In genomic region chr6:157614026-157614484, GRCh38 we compare ENCODE assay signal across 10 cellular contexts.
DNase-seq lines count a peak whose midpoint lies in the region; ATAC-seq, FAIRE-seq and TF ChIP-seq lines count a peak whose summit lies in the region.
"Had no signal": no experiment of that assay in that cellular context is flagged by ENCODE, and none has a peak within 500 bp of the region (broad histone marks: within the 10 kb centered on the region; RNA-seq: fewer than 3 reads in every experiment).

No MANE protein-coding gene starts in this region.

- intact Hi-C loops in mammary epithelial cell (cut with micrococcal nuclease): loop anchor here (5.0 kb wide), 1 partner anchor 292 kb away; the partner anchor contains the start of gene TMEM242

- H3K9ac ChIP-seq in mammary epithelial cell (ENCODE audit: insufficient read depth, low read length): no peak overlapping the region
- no peak overlapping the region for H3K9ac ChIP-seq in skeletal muscle satellite cell (ENCODE audit: low read depth, low read length)

- in situ Hi-C loops in mammary epithelial cell (cut with MboI; ENCODE audit: low sequenced_read_pairs in 2 of 2): no loop called here

- dilution Hi-C loops in mammary epithelial cell (cut with HindIII; ENCODE audit: low sequenced_read_pairs): no loop called here

- TF ChIP-seq CTCF in mammary epithelial cell (conservative IDR thresholded peaks at IDR 0.05 in 1 of 2, IDR thresholded peaks at IDR 0.05 in 1 of 2; ENCODE audit: extremely low read depth in 1 of 2, insufficient read depth in 1 of 2, low read depth in 1 of 2, low read length in 2 of 2): no peak

- FAIRE-seq in HTR-8/SVneo (lab: Jason Lieb, UNC): no peak

- CTCF ChIA-PET in mammary epithelial cell (lab: Charles Lee; ENCODE audit: low non-redundant PET): interaction anchor here (0.6 to 0.7 kb wide), 2 partner anchors 55 to 299 kb away, joined by 5 to 6 read pairs; no protein-coding TSS in a partner anchor

- H3K4me1 ChIP-seq in mammary epithelial cell (ENCODE audit: insufficient read depth, low read length): peaks cover 15% of the 10 kb centered on the region
- H3K4me1 ChIP-seq in skeletal muscle satellite cell (ENCODE audit: control insufficient read depth, insufficient read depth, low read length): peaks cover 35% of the 10 kb centered on the region
- H3K4me1 ChIP-seq: Peyer's patch had no signal

- H3K4me2 ChIP-seq in mammary epithelial cell (ENCODE audit: insufficient read depth, low read depth, low read length): no peak overlapping the region
- H3K4me2 ChIP-seq in skeletal muscle satellite cell (ENCODE audit: low read length): peak overlapping the region; percentile 81

- no peaks in the 10 kb centered on the region for H4K20me1 ChIP-seq in mammary epithelial cell (ENCODE audit: insufficient read depth, low read length)

- BruUV-seq in mammary epithelial cell (replicated peaks; lab: Mats Ljungman, UMichigan): no TSS peak

- no peak overlapping the region for H2AFZ ChIP-seq in mammary epithelial cell (ENCODE audit: low read depth, low read length)

- peak; percentile 32 for DNase-seq in HTR-8/SVneo (ENCODE audit: insufficient read length, low spot score)
- DNase-seq in mammary epithelial cell: peak; percentile 13
- no peak for DNase-seq in dedifferentiated amniotic fluid mesenchymal stem cell (ENCODE audit: extremely low spot score)
- no peak for DNase-seq in hypothalamus (lab: John Stamatoyannopoulos, UW)
- no peak for DNase-seq in NCI-H128 (lab: John Stamatoyannopoulos, UW; ENCODE audit: unreplicated experiment)
- DNase-seq: activated CD8-positive, alpha-beta memory T cell treated with anti-CD3 and anti-CD28 coated beads, Interleukin-2, amount 50 U/mL, for 48 hours had no signal

- H3K4me3 ChIP-seq in mammary epithelial cell (replicated peaks in 1 of 3; ENCODE audit: insufficient read depth in 1 of 3, low read depth in 2 of 3, low read length in 3 of 3): no peak overlapping the region
- H3K4me3 ChIP-seq in skeletal muscle satellite cell (ENCODE audit: low read length): no peak overlapping the region
- H3K4me3 ChIP-seq: Peyer's patch had no signal

- H3K9me3 ChIP-seq in mammary epithelial cell (replicated peaks; ENCODE audit: insufficient read depth, low read length) (no peaks in the 10 kb centered on the region), skeletal muscle satellite cell (replicated peaks; ENCODE audit: low read length) (no peaks in the 10 kb centered on the region)
- H3K9me3 ChIP-seq: Peyer's patch had no signal

- no peaks in the 10 kb centered on the region for H3K79me2 ChIP-seq in mammary epithelial cell (ENCODE audit: insufficient read depth, low read length)

- ATAC-seq in GM18909 (IDR thresholded peaks at IDR 0.05; ENCODE audit: poor library complexity, unreplicated experiment) (peak; percentile 77), HG03520 (IDR thresholded peaks at IDR 0.05; ENCODE audit: unreplicated experiment) (no peak)

- H3K27me3 ChIP-seq in mammary epithelial cell (ENCODE audit: insufficient read depth, low read length) (no peaks in the 10 kb centered on the region), skeletal muscle satellite cell (ENCODE audit: control insufficient read depth, insufficient read depth, low read length) (no peaks in the 10 kb centered on the region)
- H3K27me3 ChIP-seq: Peyer's patch had no signal

- WGBS in mammary epithelial cell (ENCODE audit: low coverage, missing lambda C conversion rate): 85% methylated on average over 4 of the region's 4 CpGs

- no peak overlapping the region for H3K27ac ChIP-seq in mammary epithelial cell (ENCODE audit: insufficient read depth, low read depth, low read length)

- H3K36me3 ChIP-seq in mammary epithelial cell (ENCODE audit: insufficient read depth, low read length): no peaks in the 10 kb centered on the region
- H3K36me3 ChIP-seq in skeletal muscle satellite cell (ENCODE audit: insufficient read depth, low read length): no peaks in the 10 kb centered on the region
- H3K36me3 ChIP-seq: Peyer's patch had no signal

Comparison
In these comparisons a context has a peak if more than half of its experiments do, and no peak if none do; other contexts are left out.
1. DNase-seq: peak in HTR-8/SVneo (single experiment) and mammary epithelial cell (single experiment); none in dedifferentiated amniotic fluid mesenchymal stem cell (single experiment), hypothalamus (0 of 51) and NCI-H128 (single experiment).